In genomic region chr3:28247286-28247685, GRCh38 we compare ENCODE assay signal across 21 cellular contexts. TPM values are rescaled to one million over a fixed set of nuclear protein-coding genes. Genes with fewer than 3 reads are reported as not detected.
DNase-seq lines count a peak whose midpoint lies in the region; ATAC-seq and TF ChIP-seq lines count a peak whose summit lies in the region.
"Had no signal": no experiment of that assay in that cellular context is flagged by ENCODE, and none has a peak within 500 bp of the region (broad histone marks: within the 10 kb centered on the region; RNA-seq: fewer than 3 reads in every experiment).

No MANE protein-coding gene starts in this region.

- no peaks in the 10 kb centered on the region for H3K36me3 ChIP-seq in CD4-positive, CD25-positive, alpha-beta regulatory T cell (ENCODE audit: control insufficient read depth, insufficient read depth, low read length)
- H3K36me3 ChIP-seq: MG63 had no signal

- no peaks in the 10 kb centered on the region for H3K27me3 Mint-ChIP-seq in CD4-positive, CD25-positive, alpha-beta regulatory T cell

- H3K27me3 ChIP-seq in CD4-positive, CD25-positive, alpha-beta regulatory T cell (ENCODE audit: control insufficient read depth, insufficient read depth, low read length) = no peaks in the 10 kb centered on the region
- H3K27me3 ChIP-seq: MG63 had no signal

- peak overlapping the region in 2 of 3 donors; percentile 37 to 50 for H3K27ac Mint-ChIP-seq in CD4-positive, CD25-positive, alpha-beta regulatory T cell

- H3K4me3 ChIP-seq in CD4-positive, CD25-positive, alpha-beta regulatory T cell (ENCODE audit: low read depth, low read length) = no peak overlapping the region
- H3K4me3 ChIP-seq: A549, GM12878, GM23248, MG63 had no signal

- peaks cover 48 to 86% (median 72%) of the 10 kb centered on the region in 4 donors for H3K4me1 Mint-ChIP-seq in CD4-positive, CD25-positive, alpha-beta regulatory T cell

- no peak overlapping the region for H3K27ac ChIP-seq in CD4-positive, CD25-positive, alpha-beta regulatory T cell (ENCODE audit: insufficient read depth, low read length, poor library complexity, severe bottlenecking)
- H3K27ac ChIP-seq: A549, C4-2B, GM23248, KMS-11 had no signal

- no peak for DNase-seq in CD4-positive, CD25-positive, alpha-beta regulatory T cell
- DNase-seq in EH (ENCODE audit: low read depth) = peak; percentile 1
- peak; percentile 58 for DNase-seq in islet precursor cell
- DNase-seq in activated CD4-positive, alpha-beta T cell treated with anti-CD3 and anti-CD28 coated beads for 1 hour = no peak
- DNase-seq in nucleus accumbens (lab: John Stamatoyannopoulos, UW) = no peak
- DNase-seq: GDM1, GM23248, MG63, NCI-H1092, NCI-H146, NCI-H2081, NCI-H510A, NCI-H774, PC-3 had no signal

- H3K36me3 Mint-ChIP-seq in CD4-positive, CD25-positive, alpha-beta regulatory T cell = peaks cover 13% of the 10 kb centered on the region

- peak overlapping the region in 1 of 4 donors; percentile 27 for H3K4me3 Mint-ChIP-seq in CD4-positive, CD25-positive, alpha-beta regulatory T cell

- peaks cover 0 to 1% (median 0%) of the 10 kb centered on the region in 7 donors for H3K9me3 Mint-ChIP-seq in CD4-positive, CD25-positive, alpha-beta regulatory T cell

- H3K9me3 ChIP-seq in CD4-positive, CD25-positive, alpha-beta regulatory T cell (ENCODE audit: control insufficient read depth in 2 of 2, low read length in 2 of 2) = no peaks in the 10 kb centered on the region
- H3K9me3 ChIP-seq: A549, MG63 had no signal

- no peak for ATAC-seq in CD4-positive, CD25-positive, alpha-beta regulatory T cell (ENCODE audit: low read depth in 2 of 2)
- no peak for ATAC-seq in SK-N-SH treated with all-trans-retinoic acid at 6 μM for 48 hours
- no peak for ATAC-seq in GM21529 (IDR thresholded peaks at IDR 0.05; ENCODE audit: unreplicated experiment)
- no peak for ATAC-seq in HG02588 (IDR thresholded peaks at IDR 0.05; ENCODE audit: unreplicated experiment)
- ATAC-seq: A549, GM12878, PC-3 had no signal

- H3K4me1 ChIP-seq in CD4-positive, CD25-positive, alpha-beta regulatory T cell (ENCODE audit: control insufficient read depth, insufficient read depth, low read length, poor library complexity, severe bottlenecking) = peaks cover 40% of the 10 kb centered on the region

TF ChIP-seq in SK-N-SH treated with all-trans-retinoic acid at 6 μM for 48 hours, 23 proteins besides CTCF, POLR2A, EP300 and RAD21:
- TF ChIP-seq ZNF70 (CRISPR knock-in tag; IDR thresholded peaks at IDR 0.05) = 0 out of 2 replicates have a peak, but pooled peaks have one; percentile 18
- TF ChIP-seq ARNTL (CRISPR knock-in tag; IDR thresholded peaks at IDR 0.05; ENCODE audit: borderline replicate concordance, low read depth) = no peak

RNA-seq across cellular contexts. Expression of gene CMC1, which starts 5.9 kb away (rescaled TPM):
- 9.4 TPM for total RNA-seq in CD4-positive, CD25-positive, alpha-beta regulatory T cell
- polyA plus RNA-seq in CD4-positive, CD25-positive, alpha-beta regulatory T cell = 10 to 100 TPM; 43.5 to 50.7 (median 47.8) TPM

Comparison
In these comparisons a context has a peak if more than half of its experiments do, and no peak if none do; other contexts are left out.
1. DNase-seq: peak in EH (single experiment) and islet precursor cell (single experiment); none in CD4-positive, CD25-positive, alpha-beta regulatory T cell (0 of 3), activated CD4-positive, alpha-beta T cell treated with anti-CD3 and anti-CD28 coated beads for 1 hour (single experiment) and nucleus accumbens (0 of 56).